In the genomic region with DNA sequence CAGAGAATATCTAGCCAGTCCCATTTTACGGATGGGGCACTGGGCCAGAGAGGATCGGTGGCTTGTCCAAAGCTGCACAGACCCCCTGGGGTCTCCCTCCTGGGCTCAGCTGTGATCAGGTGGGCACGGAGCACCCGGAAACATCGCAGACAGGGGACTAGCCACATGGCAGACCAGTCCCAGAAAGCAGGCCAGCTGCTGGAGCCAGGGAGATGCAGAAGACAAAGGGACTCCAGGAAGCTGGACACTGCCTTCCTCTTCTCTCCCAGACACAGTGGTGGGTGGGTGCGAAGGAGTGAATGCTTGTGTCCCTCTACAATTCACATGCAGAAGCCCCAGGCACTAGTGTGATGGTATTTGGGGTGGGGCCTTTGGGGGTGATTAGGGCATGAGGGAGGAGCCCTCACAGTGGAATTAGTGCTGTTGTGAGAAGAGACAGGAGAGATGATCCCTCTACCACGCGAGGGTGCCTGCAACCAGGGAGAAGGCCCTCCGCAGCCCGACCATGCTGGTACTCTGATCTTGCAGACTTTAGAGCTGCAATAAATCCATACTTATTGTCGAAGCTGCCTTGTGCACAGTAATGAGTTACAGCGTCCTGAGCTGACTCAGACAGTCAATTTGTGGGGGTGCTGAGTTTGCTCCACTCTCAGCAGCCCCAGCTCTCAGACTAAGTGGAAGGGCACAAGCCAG, we compare ENCODE assay signal across 1 cellular context.
TF ChIP-seq lines count a peak whose summit lies in the region.

No MANE protein-coding gene starts in this region.

TF ChIP-seq in SK-N-SH, 30 proteins besides CTCF, POLR2A, EP300 and RAD21 (continued from another document):
- no peak for TF ChIP-seq SMC3 (IDR thresholded peaks at IDR 0.05; ENCODE audit: low read depth, low read length)
- no peak for TF ChIP-seq CHD2 (IDR thresholded peaks at IDR 0.05; ENCODE audit: low read length, partially characterized antibody)
